In the genomic region with DNA sequence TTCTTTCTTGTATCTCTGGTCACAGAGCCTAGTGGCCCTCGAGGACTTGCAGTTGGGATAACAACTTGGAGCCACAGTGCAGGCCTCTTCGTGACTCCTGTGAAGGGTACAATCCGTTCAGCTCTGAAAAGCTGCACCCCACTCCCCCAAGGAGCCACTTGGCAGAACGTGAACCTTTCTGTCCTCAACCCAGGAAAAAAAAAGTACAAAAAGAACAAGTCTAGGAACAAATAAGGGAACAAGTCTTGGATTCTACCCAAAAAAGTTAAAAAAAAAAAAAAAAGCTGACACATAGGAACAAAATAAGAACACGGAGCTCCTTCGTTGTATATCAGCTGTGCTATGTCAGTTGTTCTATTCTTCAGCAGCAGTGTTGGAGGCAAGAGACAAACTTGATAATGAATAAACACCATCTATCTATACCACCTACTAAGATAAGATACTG, we compare ENCODE assay signal across 9 cellular contexts.
DNase-seq lines count a peak whose midpoint lies in the region; ATAC-seq and TF ChIP-seq lines count a peak whose summit lies in the region.
"Had no signal": no experiment of that assay in that cellular context is flagged by ENCODE, and none has a peak within 500 bp of the region (broad histone marks: within the 10 kb centered on the region; RNA-seq: fewer than 3 reads in every experiment).

No MANE protein-coding gene starts in this region.

- no peaks in the 10 kb centered on the region for H3K9me3 Mint-ChIP-seq in CD8-positive, alpha-beta memory T cell

- peak in 1 of 3 donors; percentile 17 for TF ChIP-seq POLR2A in body of pancreas (IDR thresholded peaks at IDR 0.05)
- TF ChIP-seq POLR2A in sigmoid colon (IDR thresholded peaks at IDR 0.05): no peak

- H3K36me3 Mint-ChIP-seq in CD8-positive, alpha-beta memory T cell: peaks cover 25 to 89% (median 32%) of the 10 kb centered on the region in 3 donors

- WGBS in body of pancreas, 2 donors: 40 to 45% methylated on average over 6 of the region's 6 CpGs
- WGBS in sigmoid colon, 2 donors: 75 to 85% methylated on average over 6 of the region's 6 CpGs

- peak overlapping the region in 1 of 7 donors; percentile 44 for H3K4me3 Mint-ChIP-seq in CD8-positive, alpha-beta memory T cell

- H3K36me3 ChIP-seq in CD8-positive, alpha-beta memory T cell (ENCODE audit: insufficient read depth, low read length): peaks cover 32% of the 10 kb centered on the region
- peaks cover 15 to 30% of the 10 kb centered on the region in 2 donors for H3K36me3 ChIP-seq in body of pancreas (replicated peaks in 1 of 2; ENCODE audit: insufficient read depth in 1 of 2, low read depth in 2 of 2)
- H3K36me3 ChIP-seq in sigmoid colon: peaks cover 20 to 87% (median 53%) of the 10 kb centered on the region in 4 donors
- no peaks in the 10 kb centered on the region for H3K36me3 ChIP-seq in colonic mucosa

- H3K4me3 ChIP-seq in CD8-positive, alpha-beta memory T cell (ENCODE audit: low read length): no peak overlapping the region
- no peak overlapping the region for H3K4me3 ChIP-seq in body of pancreas
- no peak overlapping the region for H3K4me3 ChIP-seq in sigmoid colon
- H3K4me3 ChIP-seq in colonic mucosa: no peak overlapping the region

- peaks cover 93% of the 10 kb centered on the region for H3K4me1 ChIP-seq in CD8-positive, alpha-beta memory T cell (ENCODE audit: insufficient read depth, low read length)
- H3K4me1 ChIP-seq in body of pancreas (peaks cover 54% of the 10 kb centered on the region), sigmoid colon (peaks cover 0 to 99% (median 93%) of the 10 kb centered on the region in 4 donors), colonic mucosa (no peaks in the 10 kb centered on the region)

- no peak overlapping the region for H3K27ac ChIP-seq in CD8-positive, alpha-beta memory T cell (ENCODE audit: low read depth, low read length)
- H3K27ac ChIP-seq in body of pancreas (peak overlapping the region; percentile 39 to 69 (median 56)), sigmoid colon (peak overlapping the region; percentile 81 to 94 (median 86)), colonic mucosa (no peak overlapping the region)

- DNase-seq in CD8-positive, alpha-beta memory T cell: no peak
- DNase-seq in body of pancreas (peak; percentile 48 to 64 (median 60)), iris pigment epithelial cell (ENCODE audit: low read depth) (peak; percentile 47), sigmoid colon (peak; percentile 95), NCI-H510A (lab: John Stamatoyannopoulos, UW) (no peak), colonic mucosa (no peak)
- DNase-seq in stimulated activated CD4-positive, alpha-beta T cell treated with anti-CD3 and anti-CD28 coated beads, Interleukin-12 subunit alpha, Interleukin-12 subunit beta, amount 100 ng/mL, for 4 hours: no peak
- DNase-seq: central memory CD4-positive, alpha-beta T cell had no signal

- H3K27me3 Mint-ChIP-seq in CD8-positive, alpha-beta memory T cell: no peaks in the 10 kb centered on the region

- no peaks in the 10 kb centered on the region for H3K27me3 ChIP-seq in CD8-positive, alpha-beta memory T cell (ENCODE audit: insufficient read depth, low read length, poor library complexity, severe bottlenecking)
- H3K27me3 ChIP-seq in body of pancreas (no peaks in the 10 kb centered on the region), sigmoid colon (no peaks in the 10 kb centered on the region), colonic mucosa (no peaks in the 10 kb centered on the region)

- no peak overlapping the region for H3K9ac ChIP-seq in colonic mucosa (ENCODE audit: low read depth in 2 of 2, low read length in 2 of 2)

- POLR2A ChIA-PET in CD8-positive, alpha-beta memory T cell (lab: Charles Lee): interaction anchor here (2.8 kb wide), 1 partner anchor 11 kb away, joined by 18 read pairs; no protein-coding TSS in a partner anchor

- peak overlapping the region in 7 of 8 donors; percentile 47 to 85 (median 68) for H3K27ac Mint-ChIP-seq in CD8-positive, alpha-beta memory T cell

- intact Hi-C loops in body of pancreas (cut with DNase I): no loop called here
- intact Hi-C loops in sigmoid colon (cut with DNase I): loop anchor here (10.0 kb wide), 1 partner anchor 556 kb away; no protein-coding TSS in a partner anchor
- intact Hi-C loops in colonic mucosa (cut with DNase I): no loop called here

- no peak for TF ChIP-seq CTCF in body of pancreas (IDR thresholded peaks at IDR 0.05)
- TF ChIP-seq CTCF in sigmoid colon (IDR thresholded peaks at IDR 0.05): no peak
- TF ChIP-seq CTCF in colonic mucosa (IDR thresholded peaks at IDR 0.05): no peak

- CTCF ChIA-PET in CD8-positive, alpha-beta memory T cell (lab: Charles Lee): interaction anchor here (0.6 to 7.8 kb wide), 9 partner anchors 9 to 573 kb away, joined by 3 to 52 read pairs (median 5); a partner anchor contains a TSS

- ATAC-seq in body of pancreas (peak; percentile 82), GM18868 (IDR thresholded peaks at IDR 0.05; ENCODE audit: unreplicated experiment) (no peak)

- H3K4me1 Mint-ChIP-seq in CD8-positive, alpha-beta memory T cell: peaks cover 68 to 92% (median 82%) of the 10 kb centered on the region in 3 donors

- TF ChIP-seq EP300 in sigmoid colon (IDR thresholded peaks at IDR 0.05): peak; percentile 77 to 96 (median 82)

- H3K9me3 ChIP-seq in CD8-positive, alpha-beta memory T cell (ENCODE audit: low read length): no peaks in the 10 kb centered on the region
- H3K9me3 ChIP-seq in body of pancreas: no peaks in the 10 kb centered on the region
- no peaks in the 10 kb centered on the region for H3K9me3 ChIP-seq in sigmoid colon
- H3K9me3 ChIP-seq in colonic mucosa: no peaks in the 10 kb centered on the region

Comparison
In these comparisons a context has a peak if more than half of its experiments do, and no peak if none do; other contexts are left out.
1. DNase-seq: peak in body of pancreas (4 of 4), iris pigment epithelial cell (single experiment) and sigmoid colon (single experiment); none in CD8-positive, alpha-beta memory T cell (0 of 5), NCI-H510A (single experiment), stimulated activated CD4-positive, alpha-beta T cell treated with anti-CD3 and anti-CD28 coated beads, Interleukin-12 subunit alpha, Interleukin-12 subunit beta, amount 100 ng/mL, for 4 hours (single experiment) and colonic mucosa (single experiment).
2. H3K27ac ChIP-seq: peak in body of pancreas (4 of 4) and sigmoid colon (4 of 4); none in CD8-positive, alpha-beta memory T cell (single experiment) and colonic mucosa (single experiment).